Comparison of ENCODE assay signal across 23 cellular contexts in genomic region chr3:154003649-154004048, GRCh38.
"Had no signal": no experiment of that assay in that cellular context is flagged by ENCODE, and none has a peak within 500 bp of the region (broad histone marks: within the 10 kb centered on the region; RNA-seq: fewer than 3 reads in every experiment).

No MANE protein-coding gene starts in this region.

- DNase-seq: dermis blood vessel endothelial cell; dorsolateral prefrontal cortex; effector CD4-positive, alpha-beta T cell; effector memory CD4-positive, alpha-beta T cell; foreskin keratinocyte; glutamatergic neuron; head of caudate nucleus; heart right ventricle; hippocampal formation; left cardiac atrium; left lung; left ventricle myocardium superior; lower lobe of right lung; mesenchymal stem cell; mucosa of descending colon; naive B cell had no signal

- H3K4me1 ChIP-seq: esophagus muscularis mucosa, foreskin keratinocyte, heart right ventricle, left lung, lower lobe of right lung had no signal

- H3K27me3 ChIP-seq: dorsolateral prefrontal cortex, esophagus muscularis mucosa, foreskin keratinocyte, heart right ventricle had no signal

- FAIRE-seq: colon, endothelial cell of umbilical vein, frontal cortex, islet of Langerhans, keratinocyte had no signal

- H3K27ac ChIP-seq: coronary artery, dorsolateral prefrontal cortex, esophagus muscularis mucosa, foreskin keratinocyte, heart right ventricle, left lung, lower lobe of right lung had no signal

- H3K9me3 ChIP-seq: esophagus muscularis mucosa, heart right ventricle, left lung, lower lobe of right lung, mucosa of descending colon had no signal

- H3K4me3 ChIP-seq: coronary artery, dorsolateral prefrontal cortex, esophagus muscularis mucosa, heart right ventricle, left lung, lower lobe of right lung, mucosa of descending colon had no signal

- H3K36me3 ChIP-seq: esophagus muscularis mucosa, heart right ventricle, left lung, lower lobe of right lung had no signal
